In the genomic region with DNA sequence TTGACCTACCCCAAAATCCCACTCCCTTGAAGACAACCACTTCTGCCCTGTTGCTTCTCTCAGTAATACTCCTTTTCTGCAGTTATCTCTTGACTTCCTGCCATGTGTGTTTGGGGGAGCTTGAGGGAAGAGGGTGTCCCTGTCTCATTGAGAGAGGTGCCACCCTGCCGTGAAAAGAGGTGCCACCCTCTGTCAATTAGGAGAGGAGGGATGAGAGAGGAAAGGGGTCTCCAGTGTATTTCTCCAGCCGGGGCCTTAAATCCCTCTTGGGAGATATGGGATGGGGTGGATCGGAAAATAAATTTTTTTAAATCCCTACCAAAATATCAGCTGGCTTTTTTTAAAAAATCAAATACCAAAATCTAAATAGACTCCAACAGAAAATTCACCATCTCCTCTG, we compare ENCODE assay signal across 10 cellular contexts. TPM values are rescaled to one million over a fixed set of nuclear protein-coding genes. Genes with fewer than 3 reads are reported as not detected.
DNase-seq lines count a peak whose midpoint lies in the region; ATAC-seq and TF ChIP-seq lines count a peak whose summit lies in the region.
"Had no signal": no experiment of that assay in that cellular context is flagged by ENCODE, and none has a peak within 500 bp of the region (broad histone marks: within the 10 kb centered on the region; RNA-seq: fewer than 3 reads in every experiment).

No MANE protein-coding gene starts in this region.

- H3K9me3 ChIP-seq in iPS-18a (ENCODE audit: control insufficient read depth, low read depth, low read length) (no peaks in the 10 kb centered on the region), stomach (no peaks in the 10 kb centered on the region)

- H3K27ac ChIP-seq in iPS-18a (ENCODE audit: low read length) = no peak overlapping the region
- H3K27ac ChIP-seq in stomach = no peak overlapping the region

- H3K27me3 ChIP-seq in iPS-18a (ENCODE audit: control insufficient read depth, insufficient read depth, low read length) (no peaks in the 10 kb centered on the region), stomach (no peaks in the 10 kb centered on the region)

- no peak for DNase-seq in activated T-cell treated with anti-CD3 and anti-CD28 coated beads, Interleukin-2, amount 50 U/mL, for 24 hours
- DNase-seq in activated T-cell treated with anti-CD3 and anti-CD28 coated beads for 4 hours = no peak
- DNase-seq in stomach = no peak
- no peak for DNase-seq in dermis blood vessel endothelial cell
- DNase-seq in foreskin fibroblast = no peak
- DNase-seq in NCI-H128 (lab: John Stamatoyannopoulos, UW; ENCODE audit: unreplicated experiment) = no peak

- TF ChIP-seq CTCF in stomach (IDR thresholded peaks at IDR 0.05) (no peak), foreskin fibroblast (IDR thresholded peaks at IDR 0.05; ENCODE audit: low read depth, low read length) (no peak)

- no peaks in the 10 kb centered on the region for H3K9me3 Mint-ChIP-seq in activated T-cell treated with anti-CD3 and anti-CD28 coated beads, Interleukin-2, amount 50 U/mL, for 24 hours
- H3K9me3 Mint-ChIP-seq in activated T-helper 17 cell treated with anti-CD3 and anti-CD28 coated beads, Interleukin-2, amount 50 U/mL, for 72 hours = no peaks in the 10 kb centered on the region
- H3K9me3 Mint-ChIP-seq: T-cell had no signal

- no peaks in the 10 kb centered on the region for H3K27me3 Mint-ChIP-seq in activated T-cell treated with anti-CD3 and anti-CD28 coated beads, Interleukin-2, amount 50 U/mL, for 24 hours
- no peaks in the 10 kb centered on the region for H3K27me3 Mint-ChIP-seq in activated T-helper 17 cell treated with anti-CD3 and anti-CD28 coated beads, Interleukin-2, amount 50 U/mL, for 72 hours
- H3K27me3 Mint-ChIP-seq: T-cell had no signal

- peak overlapping the region; percentile 69 for H3K4me3 Mint-ChIP-seq in activated T-cell treated with anti-CD3 and anti-CD28 coated beads, Interleukin-2, amount 50 U/mL, for 24 hours
- peak overlapping the region; percentile 41 for H3K4me3 Mint-ChIP-seq in activated T-helper 17 cell treated with anti-CD3 and anti-CD28 coated beads, Interleukin-2, amount 50 U/mL, for 72 hours

- ATAC-seq in activated T-helper 17 cell treated with anti-CD3 and anti-CD28 coated beads, Interleukin-2, amount 50 U/mL, for 72 hours (replicated peaks) = no peak

- H3K4me1 ChIP-seq in iPS-18a (ENCODE audit: control insufficient read depth, low read depth, low read length) = peaks cover 7% of the 10 kb centered on the region
- H3K4me1 ChIP-seq in stomach = peaks cover 0 to 32% (median 17%) of the 10 kb centered on the region in 4 donors

- H3K36me3 ChIP-seq in iPS-18a (ENCODE audit: control insufficient read depth, low read depth, low read length) (peaks cover 12% of the 10 kb centered on the region), stomach (peaks cover 14 to 47% (median 37%) of the 10 kb centered on the region in 4 donors)

- H3K9ac ChIP-seq in iPS-18a (ENCODE audit: low read length) = peak overlapping the region; percentile 6

- no peak for TF ChIP-seq EP300 in stomach (IDR thresholded peaks at IDR 0.05)

- WGBS in stomach, 5 donors = 55 to 76% (median 61%) methylated on average over 3 of the region's 3 CpGs

- no peak for TF ChIP-seq POLR2A in stomach (IDR thresholded peaks at IDR 0.05)

- H3K4me3 ChIP-seq in iPS-18a (ENCODE audit: low read length) (peak overlapping the region; percentile 74), stomach (peak overlapping the region in 3 of 4 donors; percentile 42 to 44 (median 42)), foreskin fibroblast (ENCODE audit: low read depth in 1 of 2, low read length in 2 of 2) (peak overlapping the region in 1 of 2 donors; percentile 56)

- H3K4me1 Mint-ChIP-seq in activated T-cell treated with anti-CD3 and anti-CD28 coated beads, Interleukin-2, amount 50 U/mL, for 24 hours (ENCODE audit: low read depth) = peaks cover 17% of the 10 kb centered on the region
- peaks cover 15% of the 10 kb centered on the region for H3K4me1 Mint-ChIP-seq in activated T-helper 17 cell treated with anti-CD3 and anti-CD28 coated beads, Interleukin-2, amount 50 U/mL, for 72 hours

- H3K36me3 Mint-ChIP-seq in activated T-cell treated with anti-CD3 and anti-CD28 coated beads, Interleukin-2, amount 50 U/mL, for 24 hours (ENCODE audit: low read depth) = peaks cover 28% of the 10 kb centered on the region
- peaks cover 19% of the 10 kb centered on the region for H3K36me3 Mint-ChIP-seq in activated T-helper 17 cell treated with anti-CD3 and anti-CD28 coated beads, Interleukin-2, amount 50 U/mL, for 72 hours (ENCODE audit: low read depth)

- intact Hi-C loops in stomach (cut with DNase I; ENCODE audit: low total_unique reads) = no loop called here

- no peak overlapping the region for H3K27ac Mint-ChIP-seq in activated T-cell treated with anti-CD3 and anti-CD28 coated beads, Interleukin-2, amount 50 U/mL, for 24 hours
- no peak overlapping the region for H3K27ac Mint-ChIP-seq in activated T-helper 17 cell treated with anti-CD3 and anti-CD28 coated beads, Interleukin-2, amount 50 U/mL, for 72 hours
- H3K27ac Mint-ChIP-seq: T-cell had no signal

RNA-seq across cellular contexts. Expression of a gene that starts 16.5 kb away (rescaled TPM):
- 10 to 100 TPM; 59.7 to 78.3 TPM for total RNA-seq in activated T-helper 17 cell treated with anti-CD3 and anti-CD28 coated beads, Interleukin-2, amount 50 U/mL, for 72 hours
- total RNA-seq in stomach (100 to 1,000 TPM in 4 of 5 donors, 10 to 100 TPM in 1; 95.6 to 273 (median 257) TPM), dermis blood vessel endothelial cell (173 and 228 TPM in 2 replicates)
- polyA plus RNA-seq in stomach = 10 to 100 TPM; 58.8 to 85.2 (median 74.9) TPM

RNA-seq across cellular contexts. Expression of a gene that starts 16.8 kb away (rescaled TPM):
- 10 to 100 TPM; 11.4 to 21.4 TPM for total RNA-seq in activated T-helper 17 cell treated with anti-CD3 and anti-CD28 coated beads, Interleukin-2, amount 50 U/mL, for 72 hours
- total RNA-seq in stomach (10 to 100 TPM in 1 of 5 donors, 1 to 10 TPM in 3, under 1 TPM in 1; 0.58 to 59.7 (median 4.5) TPM), dermis blood vessel endothelial cell (5.3 and 9.2 TPM in 2 replicates)
- 10 to 100 TPM in 2 of 3 donors, 1 to 10 TPM in 1; 9.6 to 14.8 (median 14.4) TPM for polyA plus RNA-seq in stomach

RNA-seq across cellular contexts. Expression of a gene that starts 25.0 kb away (rescaled TPM):
- total RNA-seq in activated T-helper 17 cell treated with anti-CD3 and anti-CD28 coated beads, Interleukin-2, amount 50 U/mL, for 72 hours = not detected
- total RNA-seq in stomach (not detected), dermis blood vessel endothelial cell (under 0.01 and 0.05 TPM in 2 replicates)
- polyA plus RNA-seq in stomach = under 1 TPM; 0.05 to 0.46 (median 0.12) TPM
- total RNA-seq: lung microvascular endothelial cell had no signal

RNA-seq across cellular contexts. Expression of a gene that starts 48.2 kb away (rescaled TPM):
- total RNA-seq in activated T-helper 17 cell treated with anti-CD3 and anti-CD28 coated beads, Interleukin-2, amount 50 U/mL, for 72 hours = 1 to 10 TPM in 1 of 2 donors, under 1 TPM in 1; 0.82 to 1.3 TPM
- total RNA-seq in stomach (1 to 10 TPM in 4 of 5 donors, not detected in 1; 4.3 to 8.6 (median 6.3) TPM), dermis blood vessel endothelial cell (1.7 and 2.1 TPM in 2 replicates)
- 1 to 10 TPM; 1.6 to 2.7 (median 2.1) TPM for polyA plus RNA-seq in stomach
